In genomic region chr15:98646546-98647025, GRCh38 we compare ENCODE assay signal across 8 cellular contexts. TPM values are rescaled to one million over a fixed set of nuclear protein-coding genes. Genes with fewer than 3 reads are reported as not detected.
DNase-seq lines count a peak whose midpoint lies in the region; ATAC-seq, FAIRE-seq and TF ChIP-seq lines count a peak whose summit lies in the region.

No MANE protein-coding gene starts in this region.

- TF ChIP-seq EP300 in A549 (IDR thresholded peaks at IDR 0.05), result no peak

- no peak for FAIRE-seq in A549 (lab: Jason Lieb, UNC)

- WGBS in A549 (ENCODE audit: missing lambda C conversion rate), result 2% methylated on average over 7 of the region's 7 CpGs
- WGBS in aorta, 2 donors, result 7 to 10% methylated on average over 7 of the region's 7 CpGs

- POLR2A ChIA-PET in A549 (lab: Yijun Ruan, JAX), result interaction anchor here (1.2 to 1.5 kb wide), 4 partner anchors 9 to 227 kb away, joined by 3 to 5 read pairs (median 4); no protein-coding TSS in a partner anchor

- peak overlapping the region; percentile 82 for H3K9ac ChIP-seq in HUES6 (ENCODE audit: low read length)
- peak overlapping the region; percentile 57 for H3K9ac ChIP-seq in muscle layer of colon (ENCODE audit: low read length)

- CTCF ChIA-PET in A549 (lab: Yijun Ruan, JAX), result interaction anchor here (0.6 to 9.3 kb wide), 48 partner anchors 10 to 458 kb away, joined by 3 to 89 read pairs (median 4); partner anchors contain the start of gene SYNM

- TF ChIP-seq CTCF in A549 (IDR thresholded peaks at IDR 0.05) (no peak), cardiac fibroblast (IDR thresholded peaks at IDR 0.05; ENCODE audit: low read depth, low read length) (no peak)

- no peaks in the 10 kb centered on the region for H3K36me3 ChIP-seq in HUES6 (ENCODE audit: control insufficient read depth, insufficient read depth, low read length)
- H3K36me3 ChIP-seq in muscle layer of colon (ENCODE audit: insufficient read depth, low read length), result no peaks in the 10 kb centered on the region
- H3K36me3 ChIP-seq in aorta (ENCODE audit: control insufficient read depth in 1 of 2, insufficient read depth in 2 of 2, low read length in 1 of 2), result no peaks in the 10 kb centered on the region

- H3K27ac ChIP-seq in A549 (peak overlapping the region; percentile 96 to 97), HUES6 (ENCODE audit: low read depth, low read length) (peak overlapping the region; percentile 5; the same call in 1 of the 2 replicates), muscle layer of colon (ENCODE audit: low read depth, low read length) (peak overlapping the region; percentile 80), aorta (ENCODE audit: low read depth in 1 of 2, low read length in 2 of 2) (no peak overlapping the region)

- H3K4me1 ChIP-seq in A549 (peaks cover 9% of the 10 kb centered on the region; the same call in 2 of the 3 replicates), HUES6 (ENCODE audit: control insufficient read depth, insufficient read depth, low read length) (0 out of 2 replicates have a peak, but pooled peaks cover under 1% of the 10 kb centered on the region), muscle layer of colon (ENCODE audit: insufficient read depth, low read length) (peaks cover under 1% of the 10 kb centered on the region), aorta (ENCODE audit: control insufficient read depth in 1 of 2, insufficient read depth in 2 of 2, low read length in 2 of 2) (no peaks in the 10 kb centered on the region)

- ATAC-seq in A549 (no peak), aorta (ENCODE audit: low FRiP score) (no peak)

- H3K4me3 ChIP-seq in A549 (peak overlapping the region; percentile 84), HUES6 (ENCODE audit: low read depth, low read length) (peak overlapping the region; percentile 78), cardiac fibroblast (replicated peaks in 1 of 2; ENCODE audit: low read depth in 2 of 2, low read length in 2 of 2) (peak overlapping the region; percentile 42 to 71), muscle layer of colon (ENCODE audit: low read depth in 1 of 2, low read length in 2 of 2) (peak overlapping the region in 1 of 2 donors; percentile 90), aorta (ENCODE audit: low read length in 2 of 2) (peak overlapping the region in 1 of 2 donors; percentile 72)

- H3K9me3 ChIP-seq in A549 (no peaks in the 10 kb centered on the region), HUES6 (ENCODE audit: control insufficient read depth, insufficient read depth, low read depth, low read length) (no peaks in the 10 kb centered on the region), muscle layer of colon (ENCODE audit: low read length) (no peaks in the 10 kb centered on the region), aorta (ENCODE audit: control insufficient read depth, low read length) (no peaks in the 10 kb centered on the region)

- DNase-seq in A549 (ENCODE audit: low read depth in 1 of 2, low spot score in 1 of 2), result no peak
- no peak for DNase-seq in cardiac fibroblast (ENCODE audit: low read depth in 2 of 2)
- DNase-seq in aorta, result no peak
- DNase-seq in cerebellar cortex (ENCODE audit: low spot score), result no peak
- no peak for DNase-seq in AML-193 (lab: John Stamatoyannopoulos, UW)
- no peak for DNase-seq in stimulated activated CD4-positive, alpha-beta T cell treated with anti-CD3 and anti-CD28 coated beads, Interleukin-2, amount 100 ng/mL, for 24 hours

- H3K27me3 ChIP-seq in HUES6 (ENCODE audit: control insufficient read depth, insufficient read depth, low read length), result no peaks in the 10 kb centered on the region
- no peaks in the 10 kb centered on the region for H3K27me3 ChIP-seq in muscle layer of colon (ENCODE audit: control insufficient read depth in 1 of 2, insufficient read depth in 2 of 2, low read length in 2 of 2)
- H3K27me3 ChIP-seq in aorta (ENCODE audit: control insufficient read depth in 1 of 2, insufficient read depth in 2 of 2, low read length in 1 of 2), result no peaks in the 10 kb centered on the region

- no peak for TF ChIP-seq POLR2A in A549 (IDR thresholded peaks at IDR 0.05; ENCODE audit: low read length)

- intact Hi-C loops in aorta (cut with DNase I), result loop anchor here (2.0 to 10.0 kb wide), 6 partner anchors 62 to 431 kb away; no protein-coding TSS in a partner anchor

- TF ChIP-seq RAD21 in A549 (conservative IDR thresholded peaks at IDR 0.05 in 1 of 2, IDR thresholded peaks at IDR 0.05 in 1 of 2), result no peak

- H3K4me2 ChIP-seq in A549, result peak overlapping the region; percentile 71

TF ChIP-seq in A549, 52 proteins besides CTCF, POLR2A, EP300 and RAD21:
- TF ChIP-seq, protein P1, sequence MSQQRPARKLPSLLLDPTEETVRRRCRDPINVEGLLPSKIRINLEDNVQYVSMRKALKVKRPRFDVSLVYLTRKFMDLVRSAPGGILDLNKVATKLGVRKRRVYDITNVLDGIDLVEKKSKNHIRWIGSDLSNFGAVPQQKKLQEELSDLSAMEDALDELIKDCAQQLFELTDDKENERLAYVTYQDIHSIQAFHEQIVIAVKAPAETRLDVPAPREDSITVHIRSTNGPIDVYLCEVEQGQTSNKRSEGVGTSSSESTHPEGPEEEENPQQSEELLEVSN (IDR thresholded peaks at IDR 0.05; ENCODE audit: borderline replicate concordance, low read depth), result no peak
- TF ChIP-seq SMC3 (IDR thresholded peaks at IDR 0.05) (no peak), HMGXB4 (CRISPR knock-in tag; IDR thresholded peaks at IDR 0.05; ENCODE audit: borderline replicate concordance) (no peak), FOXS1 (CRISPR knock-in tag; IDR thresholded peaks at IDR 0.05) (no peak), MAFK (IDR thresholded peaks at IDR 0.05; ENCODE audit: partially characterized antibody) (peak; percentile 46), BHLHE40 (IDR thresholded peaks at IDR 0.05; ENCODE audit: low read depth, low read length) (no peak), CBX8 (IDR thresholded peaks at IDR 0.05) (no peak)

RNA-seq across cellular contexts. Expression of gene IGF1R, which starts 1.8 kb away (rescaled TPM):
- polyA plus RNA-seq in A549 (2011; rRNA removed), result 69.5 and 117 TPM in 2 replicates
- polyA plus RNA-seq in A549 (2012; cell fraction: cytosol; rRNA removed), result 53.7 and 64.5 TPM in 2 replicates
- polyA plus RNA-seq in A549 (2012; cell fraction: nucleus; rRNA removed), result 140 and 145 TPM in 2 replicates
- 38.5 to 48.4 TPM (median 42.6 TPM) in 3 replicates for polyA plus RNA-seq in A549 (2017; fragmentation: RNase III; extraction: RNeasy Plus Mini Kit Qiagen cat#74134 plus additional on column Dnase treatment)
- polyA minus RNA-seq in A549 (2011; rRNA and poly(A)+ RNA removed), result 348 and 449 TPM in 2 replicates
- total RNA-seq in aorta, result 100 to 1,000 TPM in 1 of 2 donors, 10 to 100 TPM in 1; 88.8 to 137 TPM
- 10 to 100 TPM in 1 of 2 donors, 1 to 10 TPM in 1; 7.5 to 12.7 TPM for polyA plus RNA-seq in aorta

Comparison
In these comparisons a context has a peak if more than half of its experiments do, and no peak if none do; other contexts are left out.
1. H3K27ac ChIP-seq: peak in A549 (2 of 2), HUES6 (single experiment) and muscle layer of colon (single experiment); none in aorta (0 of 2).